ENCODE assay signal across 20 cellular contexts in the genomic region with DNA sequence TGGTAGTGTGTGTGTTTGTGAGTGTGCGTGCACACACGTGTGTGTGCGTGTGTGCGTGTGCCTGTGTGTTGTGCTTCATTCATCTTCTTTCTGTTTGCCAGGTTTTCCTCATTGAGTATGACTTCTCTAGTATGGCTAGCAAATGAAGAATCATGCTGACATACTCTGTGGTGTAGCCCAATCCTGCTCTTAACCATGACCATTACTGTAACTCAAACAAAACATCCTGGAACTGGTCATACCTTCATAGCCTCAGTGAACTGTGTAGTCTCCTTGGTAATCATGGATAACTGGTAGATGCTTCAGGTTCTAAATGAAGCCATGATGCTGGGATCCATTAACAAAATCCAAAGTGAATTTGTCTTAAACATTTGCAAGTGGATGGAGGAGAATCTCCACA.
A peak's percentile ranks its signal among the peaks of the same experiment; 100 is the strongest.
DNase-seq lines count a peak whose midpoint lies in the region; ATAC-seq, FAIRE-seq and TF ChIP-seq lines count a peak whose summit lies in the region.
"Had no signal": no experiment of that assay in that cellular context is flagged by ENCODE, and none has a peak within 500 bp of the region (broad histone marks: within the 10 kb centered on the region; RNA-seq: fewer than 3 reads in every experiment).

No MANE protein-coding gene starts in this region.

- H3K4me3 ChIP-seq in uterus (no peak overlapping the region), mammary epithelial cell (replicated peaks in 1 of 3; ENCODE audit: insufficient read depth in 1 of 3, low read depth in 2 of 3, low read length in 3 of 3) (no peak overlapping the region)
- H3K4me3 ChIP-seq: BLaER1 treated with 17β-estradiol and CSF1 and Interleukin-3, amounts not matched to agents 10 nM and 100 nM; GM23338 had no signal

- H3K27ac ChIP-seq in CD4-positive, alpha-beta T cell (ENCODE audit: low read depth, low read length) = no peak overlapping the region
- H3K27ac ChIP-seq in uterus (no peak overlapping the region), mammary epithelial cell (ENCODE audit: insufficient read depth, low read depth, low read length) (no peak overlapping the region)
- H3K27ac ChIP-seq: BLaER1 treated with 17β-estradiol and CSF1 and Interleukin-3, amounts not matched to agents 10 nM and 100 nM had no signal

- no peak for DNase-seq in activated T-cell treated with anti-CD3 and anti-CD28 coated beads, Interleukin-2, amount 50 U/mL, for 72 hours
- DNase-seq in activated T-cell treated with anti-CD3 and anti-CD28 coated beads, Interleukin-2, amount 50 U/mL, for 48 hours = no peak
- DNase-seq in CD4-positive, alpha-beta T cell = no peak
- no peak for DNase-seq in GM12892 (ENCODE audit: insufficient read length)
- no peak for DNase-seq in activated naive CD8-positive, alpha-beta T cell treated with anti-CD3 and anti-CD28 coated beads, Interleukin-2, amount 10 ng/mL, durations not matched to agents 7 days and 5 days
- DNase-seq in uterus = no peak
- no peak for DNase-seq in mammary epithelial cell
- DNase-seq: Caco-2, HCEC 1CT had no signal

- in situ Hi-C loops in mammary epithelial cell (cut with MboI; ENCODE audit: low sequenced_read_pairs in 2 of 2) = no loop called here

- no peak overlapping the region for H3K9ac ChIP-seq in mammary epithelial cell (ENCODE audit: insufficient read depth, low read length)
- H3K9ac ChIP-seq: BLaER1 treated with 17β-estradiol and CSF1 and Interleukin-3, amounts not matched to agents 10 nM and 100 nM had no signal

- TF ChIP-seq POLR2A in GM12892 (IDR thresholded peaks at IDR 0.05; ENCODE audit: low read depth, low read length) (no peak), uterus (IDR thresholded peaks at IDR 0.05) (no peak)

- TF ChIP-seq CTCF in CD4-positive, alpha-beta T cell (IDR thresholded peaks at IDR 0.05) = no peak
- TF ChIP-seq CTCF in uterus (IDR thresholded peaks at IDR 0.05) (no peak), mammary epithelial cell (conservative IDR thresholded peaks at IDR 0.05 in 1 of 2, IDR thresholded peaks at IDR 0.05 in 1 of 2; ENCODE audit: extremely low read depth in 1 of 2, insufficient read depth in 1 of 2, low read depth in 1 of 2, low read length in 2 of 2) (no peak)

- no peak overlapping the region for H3K4me2 ChIP-seq in mammary epithelial cell (ENCODE audit: insufficient read depth, low read depth, low read length)
- H3K4me2 ChIP-seq: BLaER1 treated with 17β-estradiol and CSF1 and Interleukin-3, amounts not matched to agents 10 nM and 100 nM; GM23338 had no signal

- no peaks in the 10 kb centered on the region for H3K9me3 ChIP-seq in CD4-positive, alpha-beta T cell (ENCODE audit: control insufficient read depth, low read length)
- H3K9me3 ChIP-seq in uterus = no peaks in the 10 kb centered on the region
- H3K9me3 ChIP-seq in mammary epithelial cell (replicated peaks; ENCODE audit: insufficient read depth, low read length) = no peaks in the 10 kb centered on the region
- H3K9me3 ChIP-seq: Caco-2 had no signal

- peak overlapping the region; percentile 34 for H3K27ac Mint-ChIP-seq in activated T-cell treated with anti-CD3 and anti-CD28 coated beads, Interleukin-2, amount 50 U/mL, for 72 hours
- peak overlapping the region; percentile 28 for H3K27ac Mint-ChIP-seq in CD4-positive, alpha-beta T cell
- H3K27ac Mint-ChIP-seq in activated naive CD8-positive, alpha-beta T cell treated with anti-CD3 and anti-CD28 coated beads, Interleukin-2, amount 10 ng/mL, durations not matched to agents 7 days and 5 days = no peak overlapping the region
- H3K27ac Mint-ChIP-seq: B cell, GM23338, IgD-negative memory B cell had no signal

- POLR2A ChIA-PET in CD4-positive, alpha-beta T cell (lab: Charles Lee) = interaction anchor here (0.9 kb wide), 1 partner anchor 12 kb away, joined by 3 read pairs; no protein-coding TSS in a partner anchor
- POLR2A ChIA-PET in activated naive CD8-positive, alpha-beta T cell treated with anti-CD3 and anti-CD28 coated beads, Interleukin-2, amount 10 ng/mL, durations not matched to agents 7 days and 5 days (lab: Charles Lee) = no interaction called here

- H3K36me3 ChIP-seq in uterus (no peaks in the 10 kb centered on the region), mammary epithelial cell (ENCODE audit: insufficient read depth, low read length) (no peaks in the 10 kb centered on the region)
- H3K36me3 ChIP-seq: BLaER1 treated with 17β-estradiol and CSF1 and Interleukin-3, amounts not matched to agents 10 nM and 100 nM had no signal

- H3K79me2 ChIP-seq in mammary epithelial cell (ENCODE audit: insufficient read depth, low read length) = no peaks in the 10 kb centered on the region

- no peaks in the 10 kb centered on the region for H4K20me1 ChIP-seq in mammary epithelial cell (ENCODE audit: insufficient read depth, low read length)
- H4K20me1 ChIP-seq: BLaER1 treated with 17β-estradiol and CSF1 and Interleukin-3, amounts not matched to agents 10 nM and 100 nM had no signal

- ATAC-seq in activated T-cell treated with anti-CD3 and anti-CD28 coated beads, Interleukin-2, amount 50 U/mL, for 72 hours (replicated peaks in 1 of 2) = peak; percentile 58 to 67
- ATAC-seq in CD4-positive, alpha-beta T cell (ENCODE audit: poor library complexity) = no peak
- peak; percentile 34 for ATAC-seq in activated naive CD8-positive, alpha-beta T cell treated with anti-CD3 and anti-CD28 coated beads, Interleukin-2, amount 10 ng/mL, durations not matched to agents 7 days and 5 days (ENCODE audit: low read depth)
- no peak for ATAC-seq in GM19351 (IDR thresholded peaks at IDR 0.05; ENCODE audit: unreplicated experiment)
- ATAC-seq: GM23338 had no signal

- H3K4me1 ChIP-seq in uterus = no peaks in the 10 kb centered on the region
- H3K4me1 ChIP-seq in mammary epithelial cell (ENCODE audit: insufficient read depth, low read length) = no peaks in the 10 kb centered on the region
- H3K4me1 ChIP-seq: BLaER1 treated with 17β-estradiol and CSF1 and Interleukin-3, amounts not matched to agents 10 nM and 100 nM; Caco-2 had no signal

- FAIRE-seq in GM12892 (lab: Jason Lieb, UNC) = peak; percentile 38
- FAIRE-seq: D721Med, G401.6, GM12891, GM18507, H54, HTR-8/SVneo had no signal

- dilution Hi-C loops in mammary epithelial cell (cut with HindIII; ENCODE audit: low sequenced_read_pairs) = no loop called here

- H3K4me1 Mint-ChIP-seq in activated T-cell treated with anti-CD3 and anti-CD28 coated beads, Interleukin-2, amount 50 U/mL, for 72 hours (ENCODE audit: low read depth) = peaks cover 71% of the 10 kb centered on the region
- peaks cover 78% of the 10 kb centered on the region for H3K4me1 Mint-ChIP-seq in CD4-positive, alpha-beta T cell (ENCODE audit: low read depth)
- H3K4me1 Mint-ChIP-seq in activated naive CD8-positive, alpha-beta T cell treated with anti-CD3 and anti-CD28 coated beads, Interleukin-2, amount 10 ng/mL, durations not matched to agents 7 days and 5 days = peaks cover 31% of the 10 kb centered on the region
- H3K4me1 Mint-ChIP-seq: B cell, IgD-negative memory B cell had no signal

- 100% methylated on average over 4 of the region's 4 CpGs for WGBS in mammary epithelial cell (ENCODE audit: low coverage, missing lambda C conversion rate)

- no peaks in the 10 kb centered on the region for H3K27me3 ChIP-seq in CD4-positive, alpha-beta T cell (ENCODE audit: control insufficient read depth, insufficient read depth, low read length)
- no peaks in the 10 kb centered on the region for H3K27me3 ChIP-seq in uterus
- H3K27me3 ChIP-seq in mammary epithelial cell (ENCODE audit: insufficient read depth, low read length) = no peaks in the 10 kb centered on the region
- H3K27me3 ChIP-seq: BLaER1 treated with 17β-estradiol and CSF1 and Interleukin-3, amounts not matched to agents 10 nM and 100 nM had no signal

- H2AFZ ChIP-seq in mammary epithelial cell (ENCODE audit: low read depth, low read length) = no peak overlapping the region
- H2AFZ ChIP-seq: GM23338 had no signal

- no TSS peak for BruUV-seq in mammary epithelial cell (replicated peaks; lab: Mats Ljungman, UMichigan)

- CTCF ChIA-PET in CD4-positive, alpha-beta T cell (lab: Charles Lee) = no interaction called here
- CTCF ChIA-PET in mammary epithelial cell (lab: Charles Lee; ENCODE audit: low non-redundant PET) = no interaction called here

- H3K4me3 Mint-ChIP-seq in activated T-cell treated with anti-CD3 and anti-CD28 coated beads, Interleukin-2, amount 50 U/mL, for 72 hours = no peak overlapping the region
- H3K4me3 Mint-ChIP-seq in CD4-positive, alpha-beta T cell = no peak overlapping the region
- no peak overlapping the region for H3K4me3 Mint-ChIP-seq in activated naive CD8-positive, alpha-beta T cell treated with anti-CD3 and anti-CD28 coated beads, Interleukin-2, amount 10 ng/mL, durations not matched to agents 7 days and 5 days
- H3K4me3 Mint-ChIP-seq: B cell, GM23338, IgD-negative memory B cell had no signal

- peaks cover 2 to 3% of the 10 kb centered on the region in 2 donors for H3K9me3 Mint-ChIP-seq in activated T-cell treated with anti-CD3 and anti-CD28 coated beads, Interleukin-2, amount 50 U/mL, for 72 hours
- peaks cover 3% of the 10 kb centered on the region for H3K9me3 Mint-ChIP-seq in CD4-positive, alpha-beta T cell
- H3K9me3 Mint-ChIP-seq in activated naive CD8-positive, alpha-beta T cell treated with anti-CD3 and anti-CD28 coated beads, Interleukin-2, amount 10 ng/mL, durations not matched to agents 7 days and 5 days = peaks cover 5% of the 10 kb centered on the region
- H3K9me3 Mint-ChIP-seq: GM23338 had no signal

- H3K27me3 Mint-ChIP-seq in activated T-cell treated with anti-CD3 and anti-CD28 coated beads, Interleukin-2, amount 50 U/mL, for 72 hours (ENCODE audit: low read depth) = no peaks in the 10 kb centered on the region
- H3K27me3 Mint-ChIP-seq in CD4-positive, alpha-beta T cell = no peaks in the 10 kb centered on the region
- no peaks in the 10 kb centered on the region for H3K27me3 Mint-ChIP-seq in activated naive CD8-positive, alpha-beta T cell treated with anti-CD3 and anti-CD28 coated beads, Interleukin-2, amount 10 ng/mL, durations not matched to agents 7 days and 5 days
- H3K27me3 Mint-ChIP-seq: B cell, IgD-negative memory B cell had no signal

- peaks cover 1 to 2% of the 10 kb centered on the region in 2 donors for H3K36me3 Mint-ChIP-seq in activated T-cell treated with anti-CD3 and anti-CD28 coated beads, Interleukin-2, amount 50 U/mL, for 72 hours (ENCODE audit: insufficient read depth in 2 of 2)
- peaks cover 22% of the 10 kb centered on the region for H3K36me3 Mint-ChIP-seq in CD4-positive, alpha-beta T cell (ENCODE audit: low read depth)
- peaks cover 8% of the 10 kb centered on the region for H3K36me3 Mint-ChIP-seq in activated naive CD8-positive, alpha-beta T cell treated with anti-CD3 and anti-CD28 coated beads, Interleukin-2, amount 10 ng/mL, durations not matched to agents 7 days and 5 days
- H3K36me3 Mint-ChIP-seq: IgD-negative memory B cell had no signal

- intact Hi-C loops in CD4-positive, alpha-beta T cell (cut with DNase I, micrococcal nuclease) = loop anchor here in 1 of 2 experiments (10.0 kb wide), 1 partner anchor 781 kb away; no protein-coding TSS in a partner anchor
- intact Hi-C loops in uterus (cut with DNase I; ENCODE audit: low total_unique reads) = no loop called here
- intact Hi-C loops in mammary epithelial cell (cut with micrococcal nuclease) = no loop called here

Comparison
In these comparisons a context has a peak if more than half of its experiments do, and no peak if none do; other contexts are left out.
1. ATAC-seq: peak in activated T-cell treated with anti-CD3 and anti-CD28 coated beads, Interleukin-2, amount 50 U/mL, for 72 hours (2 of 2) and activated naive CD8-positive, alpha-beta T cell treated with anti-CD3 and anti-CD28 coated beads, Interleukin-2, amount 10 ng/mL, durations not matched to agents 7 days and 5 days (single experiment); none in CD4-positive, alpha-beta T cell (single experiment) and GM19351 (single experiment).